In the genomic region with DNA sequence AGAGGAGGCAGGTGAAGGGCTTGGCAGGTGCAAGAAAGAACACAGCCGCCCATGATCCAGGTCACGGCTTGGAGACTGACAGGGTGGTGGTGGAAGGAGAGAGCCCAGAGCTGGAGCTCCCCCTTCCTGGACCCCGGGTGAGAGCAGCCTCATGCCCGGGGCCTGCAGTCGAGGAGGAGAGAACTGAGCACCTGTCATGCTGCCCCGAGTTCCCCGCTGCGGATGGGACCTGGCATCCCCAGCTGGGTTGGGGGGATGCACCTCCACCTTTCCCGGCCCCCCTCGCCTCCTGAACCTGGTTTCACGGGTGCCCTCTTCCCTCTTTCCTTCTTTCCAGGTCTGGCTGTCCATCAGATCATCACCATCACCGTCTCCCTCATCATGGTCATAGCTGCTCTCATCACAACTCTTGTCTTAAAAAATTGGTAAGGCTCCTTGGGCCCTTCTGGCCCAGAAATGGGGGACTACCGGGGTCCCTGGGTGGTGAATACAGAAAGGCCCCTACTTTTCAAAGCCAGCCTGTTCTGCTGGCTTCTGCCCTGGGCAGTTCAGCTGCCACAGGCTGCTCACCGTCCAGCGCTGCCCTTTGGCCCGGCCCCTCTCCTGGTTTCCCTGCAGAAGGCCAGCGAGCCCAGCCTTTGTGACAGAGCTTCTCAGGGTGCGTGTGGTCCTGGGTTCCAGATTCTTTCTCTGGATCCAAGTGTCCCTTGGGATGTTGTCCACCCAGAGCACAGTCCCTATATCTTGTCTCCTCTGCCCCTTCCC, we compare ENCODE assay signal across 19 cellular contexts.
DNase-seq lines count a peak whose midpoint lies in the region; FAIRE-seq and TF ChIP-seq lines count a peak whose summit lies in the region.
"Had no signal": no experiment of that assay in that cellular context is flagged by ENCODE, and none has a peak within 500 bp of the region (broad histone marks: within the 10 kb centered on the region; RNA-seq: fewer than 3 reads in every experiment).

No MANE protein-coding gene starts in this region.

- H3K56ac ChIP-seq in H9 (ENCODE audit: insufficient read length, low read depth, low read length) (no peak overlapping the region), H1 (replicated peaks; ENCODE audit: insufficient read length, low read depth, low read length) (no peak overlapping the region)

- CTCF ChIA-PET in H1 (lab: Charles Lee; ENCODE audit: partially characterized antibody), result interaction anchor here (1.1 to 4.6 kb wide), 6 partner anchors 8 to 740 kb away, joined by 3 to 18 read pairs (median 4); no protein-coding TSS in a partner anchor

- TF ChIP-seq POLR2A in H1 (IDR thresholded peaks at IDR 0.05; ENCODE audit: control extremely low read depth in 1 of 2, low read depth in 2 of 2, low read length in 2 of 2), result no peak

- H3T11ph ChIP-seq in H9 (ENCODE audit: low read length), result no peak overlapping the region

- H3K36me3 ChIP-seq in H1 (ENCODE audit: control insufficient read depth in 2 of 4, insufficient read depth in 4 of 4, low read length in 3 of 4), result no peaks in the 10 kb centered on the region
- no peaks in the 10 kb centered on the region for H3K36me3 ChIP-seq in neuronal stem cell (replicated peaks in 1 of 2; ENCODE audit: control insufficient read depth in 2 of 2, insufficient read depth in 2 of 2, low read length in 2 of 2)
- H3K36me3 ChIP-seq: BLaER1, HAP-1 had no signal

- TF ChIP-seq CTCF in H9 (conservative IDR thresholded peaks at IDR 0.05) (0 out of 3 replicates have a peak, but pooled peaks have one; percentile 17), H1 (IDR thresholded peaks at IDR 0.05; ENCODE audit: control extremely low read depth in 1 of 3, insufficient read depth in 1 of 3, low read depth in 1 of 3, low read length in 3 of 3) (peak in 2 of 3 experiments; percentile 1 to 9; a peak in 2 of 4 replicates)

- no peak overlapping the region for H3K23ac ChIP-seq in H9 (ENCODE audit: insufficient read length, low read depth, low read length)
- H3K23ac ChIP-seq in H1 (ENCODE audit: insufficient read length), result no peak overlapping the region
- H3K23ac ChIP-seq in neuronal stem cell (ENCODE audit: low read depth, low read length, poor library complexity), result no peak overlapping the region

- no CpG with 5 or more reads among the region's 18 CpGs for WGBS in H9 (ENCODE audit: extremely low coverage, insufficient read length, low lambda C conversion rate)
- WGBS in H1 (ENCODE audit: extremely low coverage in 1 of 2, insufficient coverage in 1 of 2, insufficient read length in 1 of 2, insufficient replicate concordance in 2 of 2, low coverage in 1 of 2, low lambda C conversion rate in 2 of 2, missing lambda C conversion rate in 1 of 2), 2 experiments, result 93% methylated on average over 15 of the region's 18 CpGs; no CpG with 5 or more reads in 1 of the 2 experiments
- WGBS in neuronal stem cell (ENCODE audit: extremely low coverage in 2 of 2, insufficient read length in 2 of 2, insufficient replicate concordance in 1 of 2), 2 donors, result no CpG with 5 or more reads among the region's 18 CpGs

- H2BK20ac ChIP-seq in H9 (ENCODE audit: low read depth, low read length, poor library complexity, severe bottlenecking), result no peak overlapping the region
- H2BK20ac ChIP-seq in H1 (ENCODE audit: low read length), result no peak overlapping the region

- no peak overlapping the region for H2BK120ac ChIP-seq in H9 (ENCODE audit: low read depth, low read length, poor library complexity, severe bottlenecking)
- no peak overlapping the region for H2BK120ac ChIP-seq in H1 (replicated peaks; ENCODE audit: low read depth, low read length)
- H2BK120ac ChIP-seq in neuronal stem cell (ENCODE audit: low read depth, low read length), result no peak overlapping the region

- H3K9me3 ChIP-seq in H9 (ENCODE audit: control insufficient read depth, low read depth, low read length) (no peaks in the 10 kb centered on the region), H1 (ENCODE audit: insufficient read depth in 2 of 2, low read depth in 1 of 2, low read length in 1 of 2) (no peaks in the 10 kb centered on the region), neuronal stem cell (replicated peaks in 1 of 2; ENCODE audit: control insufficient read depth in 2 of 2, insufficient read depth in 1 of 2, low read depth in 1 of 2, low read length in 2 of 2) (no peaks in the 10 kb centered on the region)
- H3K9me3 ChIP-seq: BLaER1, Caco-2, HAP-1 had no signal

- H2BK15ac ChIP-seq in H9 (ENCODE audit: low read depth, low read length) (no peak overlapping the region), H1 (ENCODE audit: low read length) (no peak overlapping the region), neuronal stem cell (ENCODE audit: low read length) (no peak overlapping the region)

- no peak overlapping the region for H3K9ac ChIP-seq in H9 (ENCODE audit: extremely low read depth, insufficient read length, low read length)
- H3K9ac ChIP-seq in H1 (replicated peaks in 1 of 4; ENCODE audit: extremely low read depth in 1 of 4, low read depth in 3 of 4, low read length in 3 of 4), result no peak overlapping the region
- no peak overlapping the region for H3K9ac ChIP-seq in neuronal stem cell (ENCODE audit: low read depth, low read length, poor library complexity)
- H3K9ac ChIP-seq: BLaER1 had no signal

- H2BK5ac ChIP-seq in H9 (ENCODE audit: insufficient read length, low read length) (no peak overlapping the region), H1 (ENCODE audit: low read depth, low read length) (no peak overlapping the region), neuronal stem cell (ENCODE audit: low read length) (no peak overlapping the region)

- POLR2A ChIA-PET in H1 (lab: Charles Lee; ENCODE audit: partially characterized antibody), result no interaction called here

- H3K27ac Mint-ChIP-seq in H9, result no peak overlapping the region
- H3K27ac Mint-ChIP-seq: B cell; CD8-positive, alpha-beta T cell; HFFc6 had no signal

- H3K27ac ChIP-seq in H9 (ENCODE audit: insufficient read length, low read depth, low read length) (no peak overlapping the region), H1 (ENCODE audit: low read depth, low read length) (no peak overlapping the region), neuronal stem cell (replicated peaks; ENCODE audit: low read length) (no peak overlapping the region)
- H3K27ac ChIP-seq: BLaER1, C4-2B had no signal

- H3K4me2 ChIP-seq in H9 (ENCODE audit: insufficient read depth, insufficient read length, low read length) (no peak overlapping the region), H1 (ENCODE audit: insufficient read depth in 1 of 2, low read depth in 2 of 2, low read length in 2 of 2) (no peak overlapping the region), neuronal stem cell (ENCODE audit: insufficient read depth, low read length, poor library complexity, severe bottlenecking) (no peak overlapping the region)
- H3K4me2 ChIP-seq: BLaER1 had no signal

- H3K14ac ChIP-seq in H9 (ENCODE audit: insufficient read depth, low read length) (no peak overlapping the region; the same call in 1 of the 2 replicates), H1 (ENCODE audit: insufficient read length) (no peak overlapping the region), neuronal stem cell (ENCODE audit: low read length) (peak overlapping the region; percentile 39)

- H4K8ac ChIP-seq in H9 (replicated peaks; ENCODE audit: insufficient read length, low read depth, low read length) (no peak overlapping the region), H1 (ENCODE audit: extremely low read depth, insufficient read depth, low read length) (no peak overlapping the region), neuronal stem cell (ENCODE audit: low read depth, low read length) (no peak overlapping the region)

- no peaks in the 10 kb centered on the region for H3K79me2 ChIP-seq in H9 (ENCODE audit: insufficient read depth, low read length)
- no peaks in the 10 kb centered on the region for H3K79me2 ChIP-seq in H1 (ENCODE audit: control insufficient read depth in 1 of 2, insufficient read depth in 2 of 2, low read length in 2 of 2)

- H3K79me1 ChIP-seq in H9 (ENCODE audit: insufficient read depth, low read depth, low read length, poor library complexity, severe bottlenecking) (no peaks in the 10 kb centered on the region), H1 (ENCODE audit: low read depth, low read length) (no peaks in the 10 kb centered on the region), neuronal stem cell (ENCODE audit: low read depth, low read length) (no peaks in the 10 kb centered on the region)

- H3K36me3 Mint-ChIP-seq in H9 (ENCODE audit: insufficient read depth in 1 of 3, low read depth in 3 of 3), result peaks cover 0 to 6% (median 0%) of the 10 kb centered on the region in 3 experiments; a peak in 1 of 7 replicates
- H3K36me3 Mint-ChIP-seq: CD4-positive, CD25-positive, alpha-beta regulatory T cell; CD8-positive, alpha-beta T cell had no signal

- H4K91ac ChIP-seq in H9 (ENCODE audit: insufficient read length, low read depth, low read length) (no peak overlapping the region), H1 (replicated peaks; ENCODE audit: insufficient read length, low read length) (no peak overlapping the region), neuronal stem cell (ENCODE audit: low read depth, low read length, poor library complexity) (no peak overlapping the region)

- H2BK12ac ChIP-seq in H9 (ENCODE audit: insufficient read length, low read depth, low read length), result no peak overlapping the region
- H2BK12ac ChIP-seq in H1 (ENCODE audit: low read depth, low read length), result no peak overlapping the region
- no peak overlapping the region for H2BK12ac ChIP-seq in neuronal stem cell (ENCODE audit: low read length)

- H2AK5ac ChIP-seq in H9 (ENCODE audit: insufficient read length, low read length), result no peak overlapping the region
- no peak overlapping the region for H2AK5ac ChIP-seq in H1 (ENCODE audit: low read depth, low read length)
- H2AK5ac ChIP-seq in neuronal stem cell (ENCODE audit: low read depth, low read length), result no peak overlapping the region

- no peaks in the 10 kb centered on the region for H3K9me3 Mint-ChIP-seq in H9
- H3K9me3 Mint-ChIP-seq: CD4-positive, CD25-positive, alpha-beta regulatory T cell; CD8-positive, alpha-beta T cell had no signal

- H3K4me1 Mint-ChIP-seq in H9, result peaks cover 2 to 6% of the 10 kb centered on the region in 2 experiments; a peak in 2 of 4 replicates
- H3K4me1 Mint-ChIP-seq: B cell; CD4-positive, CD25-positive, alpha-beta regulatory T cell had no signal

- H3K18ac ChIP-seq in H9 (ENCODE audit: insufficient read length, low read depth, low read length), result no peak overlapping the region
- H3K18ac ChIP-seq in H1 (ENCODE audit: extremely low read depth, low read length), result no peak overlapping the region
- no peak overlapping the region for H3K18ac ChIP-seq in neuronal stem cell (ENCODE audit: low read length)

- TF ChIP-seq EP300 in H1 (IDR thresholded peaks at IDR 0.05; ENCODE audit: borderline replicate concordance in 1 of 2, low read depth in 2 of 2, low read length in 2 of 2), result no peak

- FAIRE-seq in H1 (lab: Jason Lieb, UNC), result no peak
- FAIRE-seq: A204.1, GM12878 had no signal

- H2AFZ ChIP-seq in H9 (ENCODE audit: low read length) (no peak overlapping the region), H1 (ENCODE audit: low read length) (no peak overlapping the region), neuronal stem cell (ENCODE audit: low read length) (no peak overlapping the region)

- H4K20me1 ChIP-seq in H9 (ENCODE audit: control insufficient read depth, insufficient read depth, insufficient read length), result no peaks in the 10 kb centered on the region
- peaks cover 0 to 5% of the 10 kb centered on the region in 2 experiments for H4K20me1 ChIP-seq in H1 (replicated peaks in 1 of 2; ENCODE audit: control insufficient read depth in 1 of 2, insufficient read depth in 2 of 2, low read length in 2 of 2)
- H4K20me1 ChIP-seq: BLaER1 had no signal

- no peak overlapping the region for H3K4me3 ChIP-seq in H1 (ENCODE audit: extremely low read depth in 1 of 4, insufficient read depth in 2 of 4, low read depth in 3 of 4, low read length in 4 of 4)
- no peak overlapping the region for H3K4me3 ChIP-seq in neuronal stem cell (ENCODE audit: low read length in 2 of 2)
- H3K4me3 ChIP-seq: BLaER1, GM12878, HAP-1 had no signal

- H3K27me3 ChIP-seq in H9 (ENCODE audit: insufficient read depth, low read length), result no peaks in the 10 kb centered on the region
- no peaks in the 10 kb centered on the region; a peak in 1 of 7 replicates for H3K27me3 ChIP-seq in H1 (replicated peaks in 1 of 4; ENCODE audit: control insufficient read depth in 3 of 4, extremely low read depth in 1 of 4, insufficient read depth in 3 of 4, low read length in 3 of 4)
- no peaks in the 10 kb centered on the region for H3K27me3 ChIP-seq in neuronal stem cell (ENCODE audit: control insufficient read depth in 3 of 3, insufficient read depth in 3 of 3, low read depth in 1 of 3, low read length in 3 of 3)
- H3K27me3 ChIP-seq: BLaER1 had no signal

- DNase-seq in H9, result no peak
- DNase-seq in H1 (ENCODE audit: low read depth in 1 of 2, low spot score in 2 of 2), result no peak
- no peak for DNase-seq in neuronal stem cell (ENCODE audit: low spot score)
- DNase-seq in 8988T, result no peak
- no peak for DNase-seq in NCI-H1417 treated with DMSO at 0.1 percent for 48 hours (lab: John Stamatoyannopoulos, UW)
- no peak for DNase-seq in effector CD4-positive, alpha-beta T cell
- DNase-seq: Caco-2; CD4-positive, CD25-positive, alpha-beta regulatory T cell; CD8-positive, alpha-beta T cell; DMS79; EL; GDM1; HFFc6 had no signal

- peaks cover 5% of the 10 kb centered on the region; the same call in 1 of the 2 replicates for H3K27me3 Mint-ChIP-seq in H9 (ENCODE audit: low read depth)
- H3K27me3 Mint-ChIP-seq: B cell; CD4-positive, CD25-positive, alpha-beta regulatory T cell had no signal

- H3K4me3 Mint-ChIP-seq in H9, result no peak overlapping the region
- H3K4me3 Mint-ChIP-seq: B cell; CD4-positive, CD25-positive, alpha-beta regulatory T cell; CD8-positive, alpha-beta T cell; HFFc6 had no signal

- H3K4ac ChIP-seq in H9 (ENCODE audit: low read depth, low read length), result no peak overlapping the region
- H3K4ac ChIP-seq in H1 (replicated peaks; ENCODE audit: insufficient read length, low read depth, low read length), result no peak overlapping the region
- no peak overlapping the region for H3K4ac ChIP-seq in neuronal stem cell (ENCODE audit: low read length)

- H4K5ac ChIP-seq in H9 (ENCODE audit: insufficient read length, low read depth, low read length) (no peak overlapping the region), H1 (ENCODE audit: insufficient read length, low read depth, low read length) (no peak overlapping the region)

- H3K4me1 ChIP-seq in H9 (ENCODE audit: insufficient read depth, low read length) (no peaks in the 10 kb centered on the region), H1 (replicated peaks in 1 of 4; ENCODE audit: control insufficient read depth in 3 of 4, insufficient read depth in 4 of 4, low read length in 3 of 4) (no peaks in the 10 kb centered on the region; a peak in 1 of 7 replicates), neuronal stem cell (ENCODE audit: control insufficient read depth in 2 of 2, insufficient read depth in 1 of 2, low read depth in 1 of 2, low read length in 2 of 2) (no peaks in the 10 kb centered on the region)
- H3K4me1 ChIP-seq: BLaER1, Caco-2, HAP-1 had no signal

- H3K23me2 ChIP-seq in H9 (ENCODE audit: insufficient read length, low read depth, low read length, poor library complexity, severe bottlenecking) (no peaks in the 10 kb centered on the region), H1 (ENCODE audit: low read depth, low read length) (peaks cover 7% of the 10 kb centered on the region; the same call in 1 of the 2 replicates)

- peak in 1 of 2 experiments; percentile 39; a peak in 1 of 4 replicates for TF ChIP-seq RAD21 in H1 (IDR thresholded peaks at IDR 0.05 in 1 of 2, conservative IDR thresholded peaks at IDR 0.05 in 1 of 2; ENCODE audit: low read depth in 2 of 2, low read length in 2 of 2)
